Comparison of ENCODE assay signal across 8 cellular contexts in genomic region chr9:129383005-129383414, GRCh38.
DNase-seq lines count a peak whose midpoint lies in the region; ATAC-seq and TF ChIP-seq lines count a peak whose summit lies in the region.

No MANE protein-coding gene starts in this region.

- H3K9ac ChIP-seq in mucosa of stomach (ENCODE audit: low read length), result peak overlapping the region; percentile 94

- in situ Hi-C loops in HAP-1 (cut with MboI; ENCODE audit: low sequenced_read_pairs), result no loop called here

- H3K27ac Mint-ChIP-seq in endothelial cell (ENCODE audit: unreplicated experiment), result no peak overlapping the region

- H3K27me3 ChIP-seq in GM06990 (replicated peaks; ENCODE audit: control insufficient read depth, insufficient read depth, low read length) (no peaks in the 10 kb centered on the region), mucosa of stomach (ENCODE audit: control insufficient read depth, insufficient read depth, low read length) (no peaks in the 10 kb centered on the region), HAP-1 (ENCODE audit: low read depth) (no peaks in the 10 kb centered on the region)

- TF ChIP-seq CTCF in GM06990 (IDR thresholded peaks at IDR 0.05; ENCODE audit: insufficient read depth, low read length, poor library complexity, severe bottlenecking) (no peak), endothelial cell (IDR thresholded peaks at IDR 0.05; ENCODE audit: unreplicated experiment) (no peak)

- no peaks in the 10 kb centered on the region for H3K9me3 ChIP-seq in mucosa of stomach (ENCODE audit: control insufficient read depth, low read length)
- no peaks in the 10 kb centered on the region for H3K9me3 ChIP-seq in HAP-1

- ATAC-seq in GM18858 (IDR thresholded peaks at IDR 0.05; ENCODE audit: unreplicated experiment), result no peak

- H3K27me3 Mint-ChIP-seq in endothelial cell (ENCODE audit: unreplicated experiment), result peaks cover 3% of the 10 kb centered on the region

- H3K36me3 Mint-ChIP-seq in endothelial cell (ENCODE audit: low read depth, unreplicated experiment), result peaks cover 4% of the 10 kb centered on the region

- no peaks in the 10 kb centered on the region for H3K9me3 Mint-ChIP-seq in endothelial cell (ENCODE audit: unreplicated experiment)

- H3K4me3 ChIP-seq in GM06990 (replicated peaks; ENCODE audit: low read depth, low read length), result peak overlapping the region; percentile 59
- peak overlapping the region; percentile 29 for H3K4me3 ChIP-seq in mucosa of stomach (ENCODE audit: low read length)
- H3K4me3 ChIP-seq in HAP-1, result no peak overlapping the region

- H3K36me3 ChIP-seq in GM06990 (ENCODE audit: control insufficient read depth, insufficient read depth, low read length) (no peaks in the 10 kb centered on the region), mucosa of stomach (ENCODE audit: control insufficient read depth, insufficient read depth, low read length) (no peaks in the 10 kb centered on the region), HAP-1 (replicated peaks) (no peaks in the 10 kb centered on the region)

- H3K4me1 ChIP-seq in mucosa of stomach (ENCODE audit: control insufficient read depth, insufficient read depth, low read length), result peaks cover 16% of the 10 kb centered on the region
- peaks cover 3% of the 10 kb centered on the region; the same call in 1 of the 2 replicates for H3K4me1 ChIP-seq in HAP-1

- DNase-seq in GM06990 (ENCODE audit: extremely low read depth, insufficient read length) (no peak), NCI-H748 treated with DMSO at 0.1 percent for 48 hours (lab: John Stamatoyannopoulos, UW) (peak; percentile 75), endothelial cell (ENCODE audit: low spot score) (no peak), DMS114 treated with DMSO at 0.1 percent for 48 hours (lab: John Stamatoyannopoulos, UW; ENCODE audit: unreplicated experiment) (no peak), HAP-1 (ENCODE audit: low spot score in 2 of 2) (no peak), foreskin melanocyte (no peak)

- peak overlapping the region; percentile 25 for H3K4me3 Mint-ChIP-seq in endothelial cell (ENCODE audit: unreplicated experiment)

- H3K4me1 Mint-ChIP-seq in endothelial cell (ENCODE audit: unreplicated experiment), result no peaks in the 10 kb centered on the region
